ENCODE assay signal across 1 cellular context in genomic region chr22:42322562-42322926, GRCh38.
TF ChIP-seq lines count a peak whose summit lies in the region.

No MANE protein-coding gene starts in this region.

TF ChIP-seq in neural cell, 6 proteins besides CTCF, POLR2A, EP300 and RAD21 (continued from another document):
- TF ChIP-seq REST (IDR thresholded peaks at IDR 0.05; ENCODE audit: borderline replicate concordance) = no peak
- no peak for TF ChIP-seq SMC3 (conservative IDR thresholded peaks at IDR 0.05; ENCODE audit: poor library complexity)
